ENCODE assay signal across 37 cellular contexts in genomic region chr9:135745189-135745588, GRCh38. TPM values are rescaled to one million over a fixed set of nuclear protein-coding genes. Genes with fewer than 3 reads are reported as not detected.
"Had no signal": no experiment of that assay in that cellular context is flagged by ENCODE, and none has a peak within 500 bp of the region (broad histone marks: within the 10 kb centered on the region; RNA-seq: fewer than 3 reads in every experiment).

No MANE protein-coding gene starts in this region.

- H3K4me1 Mint-ChIP-seq: activated B cell treated with CpG ODN at 0.5 μM for 24 hours; activated CD4-positive, alpha-beta T cell treated with anti-CD3 and anti-CD28 coated beads, Interleukin-2, amount 10 ng/mL, durations not matched to agents 24 days and 14 days; activated naive CD8-positive, alpha-beta T cell treated with anti-CD3 and anti-CD28 coated beads for 36 hours; activated T-helper 17 cell treated with anti-CD3 and anti-CD28 coated beads, Interleukin-2, amount 50 U/mL, for 72 hours; brain; central memory CD8-positive, alpha-beta T cell had no signal

- DNase-seq: activated B cell treated with CpG ODN at 0.5 μM for 24 hours; activated CD4-positive, alpha-beta memory T cell treated with anti-CD3 and anti-CD28 coated beads for 36 hours; activated CD4-positive, alpha-beta T cell treated with anti-CD3 and anti-CD28 coated beads for 4 hours; activated CD4-positive, alpha-beta T cell treated with anti-CD3 and anti-CD28 coated beads, Interleukin-2, amount 10 ng/mL, durations not matched to agents 24 days and 14 days; activated CD4-positive, alpha-beta T cell treated with anti-CD3 and anti-CD28 coated beads, Interleukin-2, amount 50 U/mL, for 1 hour; activated CD4-positive, alpha-beta T cell treated with anti-CD3 and anti-CD28 coated beads, Interleukin-2, amount 50 U/mL, for 4 hours; activated CD4-positive, CD25-positive, alpha-beta regulatory T cell treated with anti-CD3 and anti-CD28 coated beads, Interleukin-2, amount 50 U/mL, for 72 hours; activated CD8-positive, alpha-beta memory T cell treated with anti-CD3 and anti-CD28 coated beads, Interleukin-2, amount 50 U/mL, for 4 hours; activated CD8-positive, alpha-beta T cell treated with anti-CD3 and anti-CD28 coated beads for 36 hours; activated effector memory CD4-positive, alpha-beta T cell treated with anti-CD3 and anti-CD28 coated beads, Interleukin-2, amount 50 U/mL, for 16 hours; activated gamma-delta T cell treated with Interleukin-2 at 50 U/mL for 16 hours; activated naive CD4-positive, alpha-beta T cell; activated naive CD4-positive, alpha-beta T cell treated with anti-CD3 and anti-CD28 coated beads for 36 hours; activated naive CD4-positive, alpha-beta T cell treated with anti-CD3 and anti-CD28 coated beads, Interleukin-2, amount 50 U/mL, for 16 hours; activated naive CD8-positive, alpha-beta T cell treated with anti-CD3 and anti-CD28 coated beads for 36 hours; activated T-cell treated with anti-CD3 and anti-CD28 coated beads, Interleukin-2, amount 50 U/mL, for 24 hours; activated T-cell treated with anti-CD3 and anti-CD28 coated beads, Interleukin-2, amount 50 U/mL, for 72 hours; adrenal gland; amniotic stem cell; aorta; cerebellar nuclear complex; T-helper 1 cell; T-helper 2 cell; T-helper 9 cell had no signal

- H3K27me3 ChIP-seq: adrenal gland, cardiac muscle cell had no signal

- H3K4me1 ChIP-seq: adrenal gland had no signal

- ATAC-seq: activated CD8-positive, alpha-beta T cell treated with anti-CD3 and anti-CD28 coated beads for 36 hours; activated naive CD4-positive, alpha-beta T cell treated with anti-CD3 and anti-CD28 coated beads, Interleukin-2, amount 50 U/mL, for 72 hours; activated T-cell treated with anti-CD3 and anti-CD28 coated beads, Interleukin-2, amount 50 U/mL, for 72 hours; activated T-helper 17 cell treated with anti-CD3 and anti-CD28 coated beads, Interleukin-2, amount 50 U/mL, for 72 hours had no signal

- H3K27me3 Mint-ChIP-seq: activated B cell treated with CpG ODN at 0.5 μM for 24 hours; activated CD4-positive, alpha-beta memory T cell treated with anti-CD3 and anti-CD28 coated beads for 36 hours; activated CD4-positive, alpha-beta T cell treated with anti-CD3 and anti-CD28 coated beads, Interleukin-2, amount 10 ng/mL, durations not matched to agents 24 days and 14 days; activated CD8-positive, alpha-beta T cell treated with anti-CD3 and anti-CD28 coated beads for 36 hours; activated naive CD8-positive, alpha-beta T cell treated with anti-CD3 and anti-CD28 coated beads for 36 hours had no signal

- H3K9me3 ChIP-seq: adrenal gland had no signal

- H3K27ac ChIP-seq: adrenal gland, cardiac muscle cell, VCaP had no signal

- H3K9me3 Mint-ChIP-seq: activated B cell treated with CpG ODN at 0.5 μM for 24 hours; activated CD4-positive, alpha-beta memory T cell treated with anti-CD3 and anti-CD28 coated beads for 36 hours; activated CD4-positive, alpha-beta T cell treated with anti-CD3 and anti-CD28 coated beads, Interleukin-2, amount 10 ng/mL, durations not matched to agents 24 days and 14 days; activated CD8-positive, alpha-beta T cell treated with anti-CD3 and anti-CD28 coated beads for 36 hours; activated naive CD4-positive, alpha-beta T cell treated with anti-CD3 and anti-CD28 coated beads for 36 hours; activated naive CD4-positive, alpha-beta T cell treated with anti-CD3 and anti-CD28 coated beads, Interleukin-2, amount 50 U/mL, for 72 hours; activated naive CD8-positive, alpha-beta T cell treated with anti-CD3 and anti-CD28 coated beads for 36 hours; activated T-cell treated with anti-CD3 and anti-CD28 coated beads, Interleukin-2, amount 50 U/mL, for 24 hours; activated T-cell treated with anti-CD3 and anti-CD28 coated beads, Interleukin-2, amount 50 U/mL, for 72 hours; activated T-helper 1 cell treated with anti-CD3 and anti-CD28 coated beads, Interleukin-12 subunit alpha, Interleukin-12 subunit beta, Interleukin-2, Interleukin-4 antibody, amounts not matched to agents 30 ng/mL and 10 ng/mL and 1 ng/mL, durations not matched to agents 14 hours and 24 hours and 36 hours; activated T-helper 17 cell treated with anti-CD3 and anti-CD28 coated beads, Interleukin-2, amount 50 U/mL, for 72 hours; brain; central memory CD8-positive, alpha-beta T cell; T-helper 1 cell treated with Interleukin-12 subunit alpha and Interleukin-12 subunit beta and Interleukin-4 antibody, amounts not matched to agents 30 μg/mL and 1 μg/mL, for 36 hours; T-helper 2 cell treated with Interferon-gamma antibody and Interleukin-4, amounts not matched to agents 5 μg/mL and 100 μg/mL, for 36 hours had no signal

- H3K36me3 Mint-ChIP-seq: activated CD4-positive, alpha-beta memory T cell treated with anti-CD3 and anti-CD28 coated beads for 36 hours; activated naive CD4-positive, alpha-beta T cell treated with anti-CD3 and anti-CD28 coated beads, Interleukin-2, amount 50 U/mL, for 72 hours; activated naive CD8-positive, alpha-beta T cell treated with anti-CD3 and anti-CD28 coated beads for 36 hours; brain had no signal

- H3K36me3 ChIP-seq: adrenal gland, cardiac muscle cell had no signal

- H3K4me3 ChIP-seq: adrenal gland, cardiac muscle cell had no signal

- FAIRE-seq: bronchial epithelial cell, TTC549 had no signal

- H3K27ac Mint-ChIP-seq: activated B cell treated with CpG ODN at 0.5 μM for 24 hours; activated CD4-positive, alpha-beta memory T cell treated with anti-CD3 and anti-CD28 coated beads for 36 hours; activated CD4-positive, alpha-beta T cell treated with anti-CD3 and anti-CD28 coated beads, Interleukin-2, amount 10 ng/mL, durations not matched to agents 24 days and 14 days; activated CD8-positive, alpha-beta T cell treated with anti-CD3 and anti-CD28 coated beads for 36 hours; activated naive CD4-positive, alpha-beta T cell treated with anti-CD3 and anti-CD28 coated beads for 36 hours; activated naive CD4-positive, alpha-beta T cell treated with anti-CD3 and anti-CD28 coated beads, Interleukin-2, amount 50 U/mL, for 72 hours; activated naive CD8-positive, alpha-beta T cell treated with anti-CD3 and anti-CD28 coated beads for 36 hours; activated T-cell treated with anti-CD3 and anti-CD28 coated beads, Interleukin-2, amount 50 U/mL, for 24 hours; activated T-cell treated with anti-CD3 and anti-CD28 coated beads, Interleukin-2, amount 50 U/mL, for 72 hours; activated T-helper 1 cell treated with anti-CD3 and anti-CD28 coated beads, Interleukin-12 subunit alpha, Interleukin-12 subunit beta, Interleukin-2, Interleukin-4 antibody, amounts not matched to agents 30 ng/mL and 10 ng/mL and 1 ng/mL, durations not matched to agents 14 hours and 24 hours and 36 hours; activated T-helper 17 cell treated with anti-CD3 and anti-CD28 coated beads, Interleukin-2, amount 50 U/mL, for 72 hours; T-helper 1 cell treated with Interleukin-12 subunit alpha and Interleukin-12 subunit beta and Interleukin-4 antibody, amounts not matched to agents 30 μg/mL and 1 μg/mL, for 36 hours; T-helper 2 cell treated with Interferon-gamma antibody and Interleukin-4, amounts not matched to agents 5 μg/mL and 100 μg/mL, for 36 hours had no signal

- H3K4me3 Mint-ChIP-seq: activated B cell treated with CpG ODN at 0.5 μM for 24 hours; activated CD4-positive, alpha-beta memory T cell treated with anti-CD3 and anti-CD28 coated beads for 36 hours; activated CD4-positive, alpha-beta T cell treated with anti-CD3 and anti-CD28 coated beads, Interleukin-2, amount 10 ng/mL, durations not matched to agents 24 days and 14 days; activated CD8-positive, alpha-beta T cell treated with anti-CD3 and anti-CD28 coated beads for 36 hours; activated naive CD4-positive, alpha-beta T cell treated with anti-CD3 and anti-CD28 coated beads for 36 hours; activated naive CD8-positive, alpha-beta T cell treated with anti-CD3 and anti-CD28 coated beads for 36 hours; activated T-cell treated with anti-CD3 and anti-CD28 coated beads, Interleukin-2, amount 50 U/mL, for 24 hours; activated T-cell treated with anti-CD3 and anti-CD28 coated beads, Interleukin-2, amount 50 U/mL, for 72 hours; activated T-helper 1 cell treated with anti-CD3 and anti-CD28 coated beads, Interleukin-12 subunit alpha, Interleukin-12 subunit beta, Interleukin-2, Interleukin-4 antibody, amounts not matched to agents 30 ng/mL and 10 ng/mL and 1 ng/mL, durations not matched to agents 14 hours and 24 hours and 36 hours; activated T-helper 17 cell treated with anti-CD3 and anti-CD28 coated beads, Interleukin-2, amount 50 U/mL, for 72 hours; brain; central memory CD8-positive, alpha-beta T cell; T-helper 1 cell treated with Interleukin-12 subunit alpha and Interleukin-12 subunit beta and Interleukin-4 antibody, amounts not matched to agents 30 μg/mL and 1 μg/mL, for 36 hours; T-helper 2 cell treated with Interferon-gamma antibody and Interleukin-4, amounts not matched to agents 5 μg/mL and 100 μg/mL, for 36 hours had no signal

RNA-seq across cellular contexts. Expression of gene KCNT1, which starts 43.2 kb away (rescaled TPM):
- total RNA-seq: activated B cell treated with CpG ODN at 0.5 μM for 24 hours; activated CD4-positive, alpha-beta memory T cell treated with anti-CD3 and anti-CD28 coated beads for 36 hours; activated CD4-positive, alpha-beta T cell treated with anti-CD3 and anti-CD28 coated beads, Interleukin-2, amount 10 ng/mL, durations not matched to agents 24 days and 14 days; activated CD8-positive, alpha-beta memory T cell treated with anti-CD3 and anti-CD28 coated beads for 36 hours; activated CD8-positive, alpha-beta T cell treated with anti-CD3 and anti-CD28 coated beads for 36 hours; activated naive CD4-positive, alpha-beta T cell treated with anti-CD3 and anti-CD28 coated beads for 36 hours; activated naive CD4-positive, alpha-beta T cell treated with anti-CD3 and anti-CD28 coated beads, Interleukin-2, amount 50 U/mL, for 72 hours; activated naive CD8-positive, alpha-beta T cell treated with anti-CD3 and anti-CD28 coated beads for 36 hours; activated T-cell treated with anti-CD3 and anti-CD28 coated beads, Interleukin-2, amount 50 U/mL, for 72 hours; activated T-helper 1 cell treated with anti-CD3 and anti-CD28 coated beads, Interleukin-12 subunit alpha, Interleukin-12 subunit beta, Interleukin-2, Interleukin-4 antibody, amounts not matched to agents 30 ng/mL and 10 ng/mL and 1 ng/mL, durations not matched to agents 14 hours and 24 hours and 36 hours; activated T-helper 17 cell treated with anti-CD3 and anti-CD28 coated beads, Interleukin-2, amount 50 U/mL, for 72 hours; bronchial epithelial cell; chondrocyte had no signal
- polyA plus RNA-seq: aorta had no signal

RNA-seq across cellular contexts. Expression of gene SOHLH1, which starts 45.9 kb away (rescaled TPM):
- total RNA-seq: activated B cell treated with CpG ODN at 0.5 μM for 24 hours; activated CD4-positive, alpha-beta memory T cell treated with anti-CD3 and anti-CD28 coated beads for 36 hours; activated CD4-positive, alpha-beta T cell treated with anti-CD3 and anti-CD28 coated beads, Interleukin-2, amount 10 ng/mL, durations not matched to agents 24 days and 14 days; activated CD8-positive, alpha-beta memory T cell treated with anti-CD3 and anti-CD28 coated beads for 36 hours; activated CD8-positive, alpha-beta T cell treated with anti-CD3 and anti-CD28 coated beads for 36 hours; activated naive CD4-positive, alpha-beta T cell treated with anti-CD3 and anti-CD28 coated beads for 36 hours; activated naive CD4-positive, alpha-beta T cell treated with anti-CD3 and anti-CD28 coated beads, Interleukin-2, amount 50 U/mL, for 72 hours; activated naive CD8-positive, alpha-beta T cell treated with anti-CD3 and anti-CD28 coated beads for 36 hours; activated T-cell treated with anti-CD3 and anti-CD28 coated beads, Interleukin-2, amount 50 U/mL, for 72 hours; activated T-helper 1 cell treated with anti-CD3 and anti-CD28 coated beads, Interleukin-12 subunit alpha, Interleukin-12 subunit beta, Interleukin-2, Interleukin-4 antibody, amounts not matched to agents 30 ng/mL and 10 ng/mL and 1 ng/mL, durations not matched to agents 14 hours and 24 hours and 36 hours; activated T-helper 17 cell treated with anti-CD3 and anti-CD28 coated beads, Interleukin-2, amount 50 U/mL, for 72 hours; adrenal gland; aorta; bronchial epithelial cell; cardiac muscle cell; chondrocyte had no signal
- polyA plus RNA-seq: adrenal gland, aorta, cardiac muscle cell had no signal
